2 cellular contexts compared by ENCODE assay signal in the genomic region with DNA sequence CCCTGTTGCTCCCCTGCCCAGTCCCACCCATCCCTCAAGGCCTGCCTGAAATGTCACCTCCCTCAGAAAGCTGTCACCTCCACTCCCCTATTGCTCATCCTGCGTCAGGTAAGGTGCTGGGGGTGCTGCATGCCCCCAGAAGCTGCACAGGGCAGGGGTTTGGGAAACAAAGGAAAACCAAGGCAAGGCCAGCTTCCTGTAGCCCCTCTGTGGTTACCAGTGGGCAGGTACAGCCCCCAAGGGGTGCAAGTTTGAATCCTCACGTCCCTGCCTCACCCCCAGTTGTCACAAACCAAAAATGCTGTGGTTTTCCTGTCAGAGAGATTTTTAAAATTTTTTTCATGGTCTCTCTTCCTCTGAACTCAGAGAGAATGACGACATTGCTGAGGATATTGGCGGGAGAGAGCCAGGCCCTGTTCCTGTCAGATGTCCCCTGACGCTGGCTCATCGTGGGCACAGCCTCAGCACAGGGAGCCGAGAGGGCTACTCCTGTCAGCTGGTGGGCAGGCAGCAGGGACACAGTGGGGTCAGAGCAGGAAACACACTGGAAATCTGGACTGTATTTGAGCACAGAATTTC.
TF ChIP-seq lines count a peak whose summit lies in the region.

No MANE protein-coding gene starts in this region.

TF ChIP-seq in WTC11, 78 proteins besides CTCF, POLR2A, EP300 and RAD21:
- TF ChIP-seq ATF3 (CRISPR knock-in tag; conservative IDR thresholded peaks at IDR 0.05): no peak
- no peak for TF ChIP-seq ZNF219 (CRISPR knock-in tag; IDR thresholded peaks at IDR 0.05; ENCODE audit: borderline replicate concordance)
- TF ChIP-seq, protein P1, sequence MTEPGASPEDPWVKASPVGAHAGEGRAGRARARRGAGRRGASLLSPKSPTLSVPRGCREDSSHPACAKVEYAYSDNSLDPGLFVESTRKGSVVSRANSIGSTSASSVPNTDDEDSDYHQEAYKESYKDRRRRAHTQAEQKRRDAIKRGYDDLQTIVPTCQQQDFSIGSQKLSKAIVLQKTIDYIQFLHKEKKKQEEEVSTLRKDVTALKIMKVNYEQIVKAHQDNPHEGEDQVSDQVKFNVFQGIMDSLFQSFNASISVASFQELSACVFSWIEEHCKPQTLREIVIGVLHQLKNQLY (CRISPR knock-in tag; IDR thresholded peaks at IDR 0.05): no peak
- no peak for TF ChIP-seq ZNF138 (CRISPR knock-in tag; conservative IDR thresholded peaks at IDR 0.05)
- no peak for TF ChIP-seq OVOL2 (CRISPR knock-in tag; IDR thresholded peaks at IDR 0.05; ENCODE audit: borderline replicate concordance)
- TF ChIP-seq CREB1 (CRISPR knock-in tag; IDR thresholded peaks at IDR 0.05): no peak
- TF ChIP-seq, protein P2, sequence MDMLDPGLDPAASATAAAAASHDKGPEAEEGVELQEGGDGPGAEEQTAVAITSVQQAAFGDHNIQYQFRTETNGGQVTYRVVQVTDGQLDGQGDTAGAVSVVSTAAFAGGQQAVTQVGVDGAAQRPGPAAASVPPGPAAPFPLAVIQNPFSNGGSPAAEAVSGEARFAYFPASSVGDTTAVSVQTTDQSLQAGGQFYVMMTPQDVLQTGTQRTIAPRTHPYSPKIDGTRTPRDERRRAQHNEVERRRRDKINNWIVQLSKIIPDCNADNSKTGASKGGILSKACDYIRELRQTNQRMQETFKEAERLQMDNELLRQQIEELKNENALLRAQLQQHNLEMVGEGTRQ (CRISPR knock-in tag; IDR thresholded peaks at IDR 0.05): no peak
- TF ChIP-seq FOXK1 (CRISPR knock-in tag; IDR thresholded peaks at IDR 0.05): no peak
- no peak for TF ChIP-seq ZBTB21 (CRISPR knock-in tag; IDR thresholded peaks at IDR 0.05; ENCODE audit: borderline replicate concordance)
- no peak for TF ChIP-seq ZNF263 (CRISPR knock-in tag; IDR thresholded peaks at IDR 0.05; ENCODE audit: low read depth)
- TF ChIP-seq E2F5 (CRISPR knock-in tag; IDR thresholded peaks at IDR 0.05): no peak
- TF ChIP-seq TEAD4 (CRISPR knock-in tag; IDR thresholded peaks at IDR 0.05): no peak
- no peak for TF ChIP-seq ZNF281 (CRISPR knock-in tag; IDR thresholded peaks at IDR 0.05)
- no peak for TF ChIP-seq CBFB (CRISPR knock-in tag; IDR thresholded peaks at IDR 0.05; ENCODE audit: low read depth)
- TF ChIP-seq, protein P3, sequence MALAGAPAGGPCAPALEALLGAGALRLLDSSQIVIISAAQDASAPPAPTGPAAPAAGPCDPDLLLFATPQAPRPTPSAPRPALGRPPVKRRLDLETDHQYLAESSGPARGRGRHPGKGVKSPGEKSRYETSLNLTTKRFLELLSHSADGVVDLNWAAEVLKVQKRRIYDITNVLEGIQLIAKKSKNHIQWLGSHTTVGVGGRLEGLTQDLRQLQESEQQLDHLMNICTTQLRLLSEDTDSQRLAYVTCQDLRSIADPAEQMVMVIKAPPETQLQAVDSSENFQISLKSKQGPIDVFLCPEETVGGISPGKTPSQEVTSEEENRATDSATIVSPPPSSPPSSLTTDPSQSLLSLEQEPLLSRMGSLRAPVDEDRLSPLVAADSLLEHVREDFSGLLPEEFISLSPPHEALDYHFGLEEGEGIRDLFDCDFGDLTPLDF (CRISPR knock-in tag; IDR thresholded peaks at IDR 0.05): no peak
- no peak for TF ChIP-seq SMAD3 (CRISPR knock-in tag; IDR thresholded peaks at IDR 0.05; ENCODE audit: borderline replicate concordance)

TF ChIP-seq in HEK293T, 16 proteins besides CTCF, POLR2A, EP300 and RAD21:
- TF ChIP-seq CTBP1 (IDR thresholded peaks at IDR 0.05; ENCODE audit: borderline replicate concordance) (no peak), ELF4 (IDR thresholded peaks at IDR 0.05) (no peak), FOXK2 (IDR thresholded peaks at IDR 0.05) (no peak), FOXA1 (IDR thresholded peaks at IDR 0.05) (no peak), SUZ12 (IDR thresholded peaks at IDR 0.05) (no peak), FOXM1 (IDR thresholded peaks at IDR 0.05; ENCODE audit: borderline replicate concordance) (no peak), SP1 (IDR thresholded peaks at IDR 0.05) (no peak), ZNF384 (IDR thresholded peaks at IDR 0.05) (no peak), LEF1 (IDR thresholded peaks at IDR 0.05; ENCODE audit: borderline replicate concordance) (no peak), TARDBP (IDR thresholded peaks at IDR 0.05) (no peak), NFRKB (IDR thresholded peaks at IDR 0.05) (no peak), L3MBTL2 (conservative IDR thresholded peaks at IDR 0.05) (no peak), BHLHE40 (IDR thresholded peaks at IDR 0.05; ENCODE audit: borderline replicate concordance) (no peak)
